In genomic region chr3:43787330-43787729, GRCh38 we compare ENCODE assay signal across 14 cellular contexts.
DNase-seq lines count a peak whose midpoint lies in the region; ATAC-seq and TF ChIP-seq lines count a peak whose summit lies in the region.
"Had no signal": no experiment of that assay in that cellular context is flagged by ENCODE, and none has a peak within 500 bp of the region (broad histone marks: within the 10 kb centered on the region; RNA-seq: fewer than 3 reads in every experiment).

No MANE protein-coding gene starts in this region.

- no peaks in the 10 kb centered on the region for H3K27me3 ChIP-seq in BLaER1 treated with 17β-estradiol and CSF1 and Interleukin-3, amounts not matched to agents 10 nM and 100 nM
- no peaks in the 10 kb centered on the region for H3K27me3 ChIP-seq in Loucy (ENCODE audit: insufficient read depth, low read length, poor library complexity, severe bottlenecking)

- H3K79me2 ChIP-seq in Loucy (ENCODE audit: insufficient read depth, low read length), result no peaks in the 10 kb centered on the region

- ATAC-seq in left lobe of liver (no peak), GM18909 (IDR thresholded peaks at IDR 0.05; ENCODE audit: poor library complexity, unreplicated experiment) (no peak)

- no peaks in the 10 kb centered on the region for H3F3A ChIP-seq in Loucy (ENCODE audit: low read depth)

- no peaks in the 10 kb centered on the region for H3K9me2 ChIP-seq in Loucy (replicated peaks; ENCODE audit: low read depth, low read length)

- no peak for TF ChIP-seq CTCF in Loucy (conservative IDR thresholded peaks at IDR 0.05; ENCODE audit: low read length)

- H2AFZ ChIP-seq in Loucy (ENCODE audit: low read length), result no peak overlapping the region

- no peak overlapping the region for H3K9ac ChIP-seq in BLaER1 treated with 17β-estradiol and CSF1 and Interleukin-3, amounts not matched to agents 10 nM and 100 nM
- no peak overlapping the region for H3K9ac ChIP-seq in Loucy (ENCODE audit: low read depth, low read length, poor library complexity, severe bottlenecking)

- H4K20me1 ChIP-seq in BLaER1 treated with 17β-estradiol and CSF1 and Interleukin-3, amounts not matched to agents 10 nM and 100 nM, result no peaks in the 10 kb centered on the region
- H4K20me1 ChIP-seq in Loucy (ENCODE audit: insufficient read depth, low read length, poor library complexity, severe bottlenecking), result no peaks in the 10 kb centered on the region

- H3K4me2 ChIP-seq in BLaER1 treated with 17β-estradiol and CSF1 and Interleukin-3, amounts not matched to agents 10 nM and 100 nM, result peak overlapping the region in 6 of 11 experiments; percentile 73 to 91 (median 85); a peak in 11 of 22 replicates
- H3K4me2 ChIP-seq in Loucy (ENCODE audit: low read depth, low read length, poor library complexity, severe bottlenecking), result peak overlapping the region; percentile 70

- H3K27ac ChIP-seq in BLaER1 treated with 17β-estradiol and CSF1 and Interleukin-3, amounts not matched to agents 10 nM and 100 nM, result no peak overlapping the region
- no peak overlapping the region for H3K27ac ChIP-seq in caudate nucleus (ENCODE audit: low read depth, low read length)

- H3K4me1 ChIP-seq in BLaER1 treated with 17β-estradiol and CSF1 and Interleukin-3, amounts not matched to agents 10 nM and 100 nM, result peaks cover 9 to 52% (median 34%) of the 10 kb centered on the region in 10 experiments; a peak in 19 of 20 replicates
- H3K4me1 ChIP-seq in Loucy (ENCODE audit: insufficient read depth, low read length, poor library complexity, severe bottlenecking), result peaks cover 33% of the 10 kb centered on the region

- H3K36me3 ChIP-seq in BLaER1 treated with 17β-estradiol and CSF1 and Interleukin-3, amounts not matched to agents 10 nM and 100 nM, result no peaks in the 10 kb centered on the region
- H3K36me3 ChIP-seq in Loucy (ENCODE audit: insufficient read depth, low read length), result no peaks in the 10 kb centered on the region

- H3K9me3 ChIP-seq in BLaER1 treated with 17β-estradiol and CSF1 and Interleukin-3, amounts not matched to agents 10 nM and 100 nM (replicated peaks in 1 of 11), result peaks cover 0 to 11% (median 8%) of the 10 kb centered on the region in 11 experiments; a peak in 8 of 22 replicates
- H3K9me3 ChIP-seq in Loucy (ENCODE audit: insufficient read depth, low read depth, low read length), result no peaks in the 10 kb centered on the region

- no peak overlapping the region for H3K4me3 ChIP-seq in BLaER1 treated with 17β-estradiol and CSF1 and Interleukin-3, amounts not matched to agents 10 nM and 100 nM
- no peak overlapping the region for H3K4me3 ChIP-seq in Loucy (ENCODE audit: low read length, poor library complexity, severe bottlenecking)

- DNase-seq in left lobe of liver (ENCODE audit: low spot score) (peak; percentile 16), hepatic stellate cell (ENCODE audit: low spot score) (no peak), caudate nucleus (lab: John Stamatoyannopoulos, UW) (no peak)
- DNase-seq: CD4-positive, alpha-beta T cell; CD8-positive, alpha-beta memory T cell; DMS 273 treated with DMSO at 0.1 percent for 48 hours; DMS53; DMS79 treated with DMSO at 0.1 percent for 48 hours; GF-D8; GOT3; HCEC 1CT had no signal
